ENCODE assay signal across 2 cellular contexts in the genomic region with DNA sequence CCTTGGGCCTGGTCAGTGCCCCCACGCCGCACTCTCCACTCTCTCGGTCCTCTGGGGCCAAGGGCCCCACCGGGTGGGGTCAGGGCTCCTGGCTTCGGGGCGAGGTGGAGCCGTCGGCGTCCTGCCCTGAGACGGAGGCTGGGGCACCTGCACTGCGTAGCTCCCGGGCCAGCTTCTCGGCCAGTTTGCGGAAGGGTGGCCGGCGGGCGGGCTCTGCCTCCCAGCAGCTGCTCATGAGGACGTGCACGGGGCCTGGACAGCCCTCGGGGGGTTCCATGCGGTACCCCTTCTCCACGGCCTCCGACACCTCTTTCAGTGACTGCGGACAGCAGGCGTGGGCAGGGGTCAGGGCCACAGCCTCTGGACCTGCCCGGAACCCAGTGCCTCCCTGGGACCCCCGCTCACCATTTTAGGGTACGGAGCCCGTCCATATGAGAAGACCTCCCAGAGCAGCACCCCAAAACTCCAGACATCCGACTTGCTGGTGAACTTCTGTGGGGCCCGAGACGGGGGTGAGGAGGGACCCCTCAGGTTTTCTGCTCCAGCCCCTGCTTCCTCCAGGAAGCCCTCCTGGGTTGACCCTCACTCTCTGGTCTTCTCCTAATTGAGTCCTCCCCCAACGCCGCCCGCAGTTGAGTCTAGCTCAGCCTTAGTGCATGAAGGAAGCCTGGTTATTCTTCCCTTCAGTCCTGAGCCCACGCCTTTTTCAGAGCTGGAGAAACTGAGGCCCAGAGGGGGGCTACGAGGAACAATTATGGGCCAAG.
TF ChIP-seq lines count a peak whose summit lies in the region.

No MANE protein-coding gene starts in this region.

TF ChIP-seq in A549, 52 proteins besides CTCF, POLR2A, EP300 and RAD21:
- TF ChIP-seq, protein P1, sequence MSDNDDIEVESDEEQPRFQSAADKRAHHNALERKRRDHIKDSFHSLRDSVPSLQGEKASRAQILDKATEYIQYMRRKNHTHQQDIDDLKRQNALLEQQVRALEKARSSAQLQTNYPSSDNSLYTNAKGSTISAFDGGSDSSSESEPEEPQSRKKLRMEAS (IDR thresholded peaks at IDR 0.05): no peak
- TF ChIP-seq ZFP36 (IDR thresholded peaks at IDR 0.05; ENCODE audit: borderline replicate concordance, partially characterized antibody): peak; percentile 78
- no peak for TF ChIP-seq TFCP2L1 (CRISPR knock-in tag; IDR thresholded peaks at IDR 0.05)
- TF ChIP-seq RNF2 (IDR thresholded peaks at IDR 0.05; ENCODE audit: borderline replicate concordance, low read depth): no peak

TF ChIP-seq in K562, 482 proteins besides CTCF, POLR2A, EP300 and RAD21:
- TF ChIP-seq ATF7 (IDR thresholded peaks at IDR 0.05): no peak
- TF ChIP-seq ADNP (tag; IDR thresholded peaks at IDR 0.05): peak; percentile 34; the same call in 1 of the 2 replicates
- no peak for TF ChIP-seq DMBX1 (CRISPR knock-in tag; IDR thresholded peaks at IDR 0.05; ENCODE audit: borderline replicate concordance)
- no peak for TF ChIP-seq ATF1 (CRISPR knock-in tag; IDR thresholded peaks at IDR 0.05)
- TF ChIP-seq ATF1 (tag; IDR thresholded peaks at IDR 0.05): no peak
- TF ChIP-seq, protein P2, sequence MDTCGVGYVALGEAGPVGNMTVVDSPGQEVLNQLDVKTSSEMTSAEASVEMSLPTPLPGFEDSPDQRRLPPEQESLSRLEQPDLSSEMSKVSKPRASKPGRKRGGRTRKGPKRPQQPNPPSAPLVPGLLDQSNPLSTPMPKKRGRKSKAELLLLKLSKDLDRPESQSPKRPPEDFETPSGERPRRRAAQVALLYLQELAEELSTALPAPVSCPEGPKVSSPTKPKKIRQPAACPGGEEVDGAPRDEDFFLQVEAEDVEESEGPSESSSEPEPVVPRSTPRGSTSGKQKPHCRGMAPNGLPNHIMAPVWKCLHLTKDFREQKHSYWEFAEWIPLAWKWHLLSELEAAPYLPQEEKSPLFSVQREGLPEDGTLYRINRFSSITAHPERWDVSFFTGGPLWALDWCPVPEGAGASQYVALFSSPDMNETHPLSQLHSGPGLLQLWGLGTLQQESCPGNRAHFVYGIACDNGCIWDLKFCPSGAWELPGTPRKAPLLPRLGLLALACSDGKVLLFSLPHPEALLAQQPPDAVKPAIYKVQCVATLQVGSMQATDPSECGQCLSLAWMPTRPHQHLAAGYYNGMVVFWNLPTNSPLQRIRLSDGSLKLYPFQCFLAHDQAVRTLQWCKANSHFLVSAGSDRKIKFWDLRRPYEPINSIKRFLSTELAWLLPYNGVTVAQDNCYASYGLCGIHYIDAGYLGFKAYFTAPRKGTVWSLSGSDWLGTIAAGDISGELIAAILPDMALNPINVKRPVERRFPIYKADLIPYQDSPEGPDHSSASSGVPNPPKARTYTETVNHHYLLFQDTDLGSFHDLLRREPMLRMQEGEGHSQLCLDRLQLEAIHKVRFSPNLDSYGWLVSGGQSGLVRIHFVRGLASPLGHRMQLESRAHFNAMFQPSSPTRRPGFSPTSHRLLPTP (IDR thresholded peaks at IDR 0.05; ENCODE audit: borderline replicate concordance, extremely low read depth, insufficient read length): peak; percentile 27
- no peak for TF ChIP-seq RBM14 (IDR thresholded peaks at IDR 0.05; ENCODE audit: borderline replicate concordance, insufficient read depth, low read depth, low read length)
- no peak for TF ChIP-seq SMARCB1 (IDR thresholded peaks at IDR 0.05; ENCODE audit: insufficient read length, low read depth)
- TF ChIP-seq NCOA2 (IDR thresholded peaks at IDR 0.05; ENCODE audit: partially characterized antibody in 2 of 2): no peak
- 0 out of 2 replicates have a peak, but pooled peaks have one; percentile 68 for TF ChIP-seq ZNF436 (CRISPR knock-in tag; IDR thresholded peaks at IDR 0.05)
- TF ChIP-seq PTBP1 (IDR thresholded peaks at IDR 0.05; ENCODE audit: low read depth, low read length): no peak
- no peak for TF ChIP-seq NFIC (IDR thresholded peaks at IDR 0.05)
- TF ChIP-seq, protein P3, sequence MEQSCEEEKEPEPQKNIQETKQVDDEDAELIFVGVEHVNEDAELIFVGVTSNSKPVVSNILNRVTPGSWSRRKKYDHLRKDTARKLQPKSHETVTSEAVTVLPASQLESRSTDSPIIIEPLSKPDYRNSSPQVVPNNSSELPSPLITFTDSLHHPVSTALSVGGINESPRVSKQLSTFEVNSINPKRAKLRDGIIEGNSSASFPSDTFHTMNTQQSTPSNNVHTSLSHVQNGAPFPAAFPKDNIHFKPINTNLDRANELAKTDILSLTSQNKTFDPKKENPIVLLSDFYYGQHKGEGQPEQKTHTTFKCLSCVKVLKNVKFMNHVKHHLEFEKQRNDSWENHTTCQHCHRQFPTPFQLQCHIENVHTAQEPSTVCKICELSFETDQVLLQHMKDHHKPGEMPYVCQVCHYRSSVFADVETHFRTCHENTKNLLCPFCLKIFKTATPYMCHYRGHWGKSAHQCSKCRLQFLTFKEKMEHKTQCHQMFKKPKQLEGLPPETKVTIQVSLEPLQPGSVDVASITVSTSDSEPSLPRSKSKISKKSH (CRISPR knock-in tag; IDR thresholded peaks at IDR 0.05): no peak
- no peak for TF ChIP-seq NONO (IDR thresholded peaks at IDR 0.05; ENCODE audit: low read depth in 2 of 2, low read length in 1 of 2)
- TF ChIP-seq POLR2G (IDR thresholded peaks at IDR 0.05; ENCODE audit: low read depth, low read length): peak; percentile 28; the same call in 1 of the 2 replicates
- peak; percentile 60 for TF ChIP-seq RBM25 (IDR thresholded peaks at IDR 0.05; ENCODE audit: low read depth, low read length, severe bottlenecking)
- TF ChIP-seq TCF7 (IDR thresholded peaks at IDR 0.05; ENCODE audit: borderline replicate concordance): no peak
- peak; percentile 84 for TF ChIP-seq BCOR (IDR thresholded peaks at IDR 0.05)
- TF ChIP-seq SIN3A (IDR thresholded peaks at IDR 0.05; ENCODE audit: borderline replicate concordance in 2 of 2, control insufficient read depth in 1 of 2, low read depth in 2 of 2, low read length in 2 of 2): no peak
- TF ChIP-seq RCOR1 (IDR thresholded peaks at IDR 0.05; ENCODE audit: borderline replicate concordance in 1 of 2, low read depth in 2 of 2, low read length in 2 of 2): peak in 1 of 2 experiments; percentile 18; a peak in 1 of 4 replicates
- TF ChIP-seq, protein P4, sequence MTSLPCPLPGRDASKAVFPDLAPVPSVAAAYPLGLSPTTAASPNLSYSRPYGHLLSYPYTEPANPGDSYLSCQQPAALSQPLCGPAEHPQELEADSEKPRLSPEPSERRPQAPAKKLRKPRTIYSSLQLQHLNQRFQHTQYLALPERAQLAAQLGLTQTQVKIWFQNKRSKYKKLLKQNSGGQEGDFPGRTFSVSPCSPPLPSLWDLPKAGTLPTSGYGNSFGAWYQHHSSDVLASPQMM (CRISPR knock-in tag; IDR thresholded peaks at IDR 0.05): no peak
- TF ChIP-seq, protein P5, sequence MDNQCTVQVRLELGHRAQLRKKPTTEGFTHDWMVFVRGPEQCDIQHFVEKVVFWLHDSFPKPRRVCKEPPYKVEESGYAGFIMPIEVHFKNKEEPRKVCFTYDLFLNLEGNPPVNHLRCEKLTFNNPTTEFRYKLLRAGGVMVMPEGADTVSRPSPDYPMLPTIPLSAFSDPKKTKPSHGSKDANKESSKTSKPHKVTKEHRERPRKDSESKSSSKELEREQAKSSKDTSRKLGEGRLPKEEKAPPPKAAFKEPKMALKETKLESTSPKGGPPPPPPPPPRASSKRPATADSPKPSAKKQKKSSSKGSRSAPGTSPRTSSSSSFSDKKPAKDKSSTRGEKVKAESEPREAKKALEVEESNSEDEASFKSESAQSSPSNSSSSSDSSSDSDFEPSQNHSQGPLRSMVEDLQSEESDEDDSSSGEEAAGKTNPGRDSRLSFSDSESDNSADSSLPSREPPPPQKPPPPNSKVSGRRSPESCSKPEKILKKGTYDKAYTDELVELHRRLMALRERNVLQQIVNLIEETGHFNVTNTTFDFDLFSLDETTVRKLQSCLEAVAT (IDR thresholded peaks at IDR 0.05): no peak
- peak; percentile 97 for TF ChIP-seq ZFP36 (IDR thresholded peaks at IDR 0.05; ENCODE audit: low read depth, low read length, partially characterized antibody)
